13 cellular contexts compared by ENCODE assay signal in genomic region chr7:2761801-2762497, GRCh38.
DNase-seq lines count a peak whose midpoint lies in the region; ATAC-seq, FAIRE-seq and TF ChIP-seq lines count a peak whose summit lies in the region.
"Had no signal": no experiment of that assay in that cellular context is flagged by ENCODE, and none has a peak within 500 bp of the region (broad histone marks: within the 10 kb centered on the region; RNA-seq: fewer than 3 reads in every experiment).

No MANE protein-coding gene starts in this region.

- in situ Hi-C loops in G401 (cut with HindIII; ENCODE audit: low sequenced_read_pairs), result no loop called here

- TF ChIP-seq POLR2A in heart left ventricle (IDR thresholded peaks at IDR 0.05) (no peak), ovary (IDR thresholded peaks at IDR 0.05) (no peak), H54 (IDR thresholded peaks at IDR 0.05; ENCODE audit: low read depth, low read length) (no peak)

- H3K4me2 ChIP-seq in fibroblast of lung (ENCODE audit: extremely low read depth, insufficient read depth, low read length), result peak overlapping the region; percentile 55

- H3K4me1 ChIP-seq in heart left ventricle, result peaks cover 16 to 75% (median 63%) of the 10 kb centered on the region in 12 donors
- H3K4me1 ChIP-seq in fibroblast of lung (ENCODE audit: control insufficient read depth, extremely low read depth, insufficient read depth, low read length), result peaks cover 53% of the 10 kb centered on the region
- peaks cover 47% of the 10 kb centered on the region for H3K4me1 ChIP-seq in ovary (ENCODE audit: insufficient read depth)
- peaks cover 3% of the 10 kb centered on the region for H3K4me1 ChIP-seq in urinary bladder (ENCODE audit: insufficient read depth)

- peak overlapping the region in 3 of 12 donors; percentile 33 to 50 (median 39) for H3K4me3 ChIP-seq in heart left ventricle
- H3K4me3 ChIP-seq in fibroblast of lung (replicated peaks in 1 of 4; ENCODE audit: control extremely low read depth in 1 of 4, insufficient read depth in 1 of 4, low read depth in 3 of 4, low read length in 4 of 4), result peak overlapping the region in 1 of 4 experiments; percentile 32
- H3K4me3 ChIP-seq in ovary, result no peak overlapping the region
- H3K4me3 ChIP-seq in urinary bladder (ENCODE audit: low read depth, low read length), result no peak overlapping the region

- no peak for FAIRE-seq in H54 (lab: Jason Lieb, UNC)
- FAIRE-seq: GM19239 had no signal

- no peak for TF ChIP-seq CTCF in heart left ventricle (IDR thresholded peaks at IDR 0.05)
- TF ChIP-seq CTCF in fibroblast of lung (conservative IDR thresholded peaks at IDR 0.05 in 1 of 2, IDR thresholded peaks at IDR 0.05 in 1 of 2; ENCODE audit: low read depth in 1 of 2, low read length in 2 of 2), result no peak
- no peak for TF ChIP-seq CTCF in ovary (IDR thresholded peaks at IDR 0.05)

- H3K9me3 ChIP-seq in heart left ventricle (no peaks in the 10 kb centered on the region), fibroblast of lung (ENCODE audit: control insufficient read depth, insufficient read depth, low read depth, low read length) (no peaks in the 10 kb centered on the region), ovary (no peaks in the 10 kb centered on the region)
- H3K9me3 ChIP-seq: neutrophil had no signal

- H3K79me2 ChIP-seq in fibroblast of lung (ENCODE audit: control insufficient read depth, insufficient read depth, low read length), result peaks cover 35% of the 10 kb centered on the region

- intact Hi-C loops in heart left ventricle (cut with DNase I), result loop anchor here in 7 of 10 donors (2.0 to 5.0 kb wide), 5 partner anchors 35 to 100 kb away; partner anchors contain the start of gene GNA12 (in 4 of the 7)
- intact Hi-C loops in left cardiac atrium (cut with DNase I), result no loop called here
- intact Hi-C loops in ovary (cut with DNase I), result loop anchor here in 2 of 4 donors (5.0 to 10.0 kb wide), 3 partner anchors 50 to 80 kb away; partner anchors contain the start of gene GNA12 (in 1 of the 2)

- 91 to 94% (median 92%) methylated on average over 29 of the region's 29 CpGs for WGBS in heart left ventricle, 4 donors
- 79 to 84% (median 83%) methylated on average over 29 of the region's 29 CpGs for WGBS in ovary, 3 donors
- WGBS in urinary bladder, result 91% methylated on average over 29 of the region's 29 CpGs

- DNase-seq in heart left ventricle (no peak), left cardiac atrium (no peak), fibroblast of lung (ENCODE audit: low read depth in 2 of 2) (no peak), ovary (no peak), G401 (ENCODE audit: low spot score) (no peak), H54 (ENCODE audit: insufficient read length, low spot score) (no peak)
- DNase-seq: DMS53; NCI-H2029; stimulated activated CD4-positive, alpha-beta T cell treated with anti-CD3 and anti-CD28 coated beads, Interleukin-4, amount 100 ng/mL, for 4 hours had no signal

- H3K9ac ChIP-seq in fibroblast of lung (ENCODE audit: insufficient read depth, low read length), result peak overlapping the region; percentile 76

- ATAC-seq in heart left ventricle, result no peak
- ATAC-seq in left cardiac atrium, result no peak
- no peak for ATAC-seq in HG03571 (IDR thresholded peaks at IDR 0.05; ENCODE audit: unreplicated experiment)

- H3K36me3 ChIP-seq in heart left ventricle, result no peaks in the 10 kb centered on the region
- no peaks in the 10 kb centered on the region for H3K36me3 ChIP-seq in fibroblast of lung (ENCODE audit: control insufficient read depth, insufficient read depth, low read length)
- no peaks in the 10 kb centered on the region for H3K36me3 ChIP-seq in ovary
- no peaks in the 10 kb centered on the region for H3K36me3 ChIP-seq in urinary bladder (ENCODE audit: insufficient read depth)
- H3K36me3 ChIP-seq: neutrophil had no signal

- no peak overlapping the region for H2AFZ ChIP-seq in fibroblast of lung (ENCODE audit: low read length)

- H3K27me3 ChIP-seq in heart left ventricle, result no peaks in the 10 kb centered on the region
- H3K27me3 ChIP-seq in fibroblast of lung (ENCODE audit: control insufficient read depth, insufficient read depth, low read length), result no peaks in the 10 kb centered on the region
- no peaks in the 10 kb centered on the region for H3K27me3 ChIP-seq in ovary
- H3K27me3 ChIP-seq: neutrophil had no signal

- H3K27ac ChIP-seq in heart left ventricle (peak overlapping the region; percentile 68 to 98 (median 94)), fibroblast of lung (ENCODE audit: insufficient read depth, low read length) (peak overlapping the region; percentile 91), ovary (peak overlapping the region; percentile 75 to 94), urinary bladder (ENCODE audit: low read depth) (peak overlapping the region; percentile 28)
- H3K27ac ChIP-seq: neutrophil had no signal

- no peaks in the 10 kb centered on the region for H4K20me1 ChIP-seq in fibroblast of lung (ENCODE audit: control insufficient read depth, extremely low read depth, insufficient read depth, low read length)

- no peak for TF ChIP-seq EP300 in ovary (IDR thresholded peaks at IDR 0.05)

Comparison
In these comparisons a context has a peak if more than half of its experiments do, and no peak if none do; other contexts are left out.
1. intact Hi-C loops: an anchor here in heart left ventricle (2.0 to 5.0 kb wide); none called in left cardiac atrium.
2. H3K27ac ChIP-seq: peak in every context shown above with its lines; median percentile 94 in heart left ventricle; 91 in fibroblast of lung; 84 in ovary; 28 in urinary bladder.